8 cellular contexts compared by ENCODE assay signal in the genomic region with DNA sequence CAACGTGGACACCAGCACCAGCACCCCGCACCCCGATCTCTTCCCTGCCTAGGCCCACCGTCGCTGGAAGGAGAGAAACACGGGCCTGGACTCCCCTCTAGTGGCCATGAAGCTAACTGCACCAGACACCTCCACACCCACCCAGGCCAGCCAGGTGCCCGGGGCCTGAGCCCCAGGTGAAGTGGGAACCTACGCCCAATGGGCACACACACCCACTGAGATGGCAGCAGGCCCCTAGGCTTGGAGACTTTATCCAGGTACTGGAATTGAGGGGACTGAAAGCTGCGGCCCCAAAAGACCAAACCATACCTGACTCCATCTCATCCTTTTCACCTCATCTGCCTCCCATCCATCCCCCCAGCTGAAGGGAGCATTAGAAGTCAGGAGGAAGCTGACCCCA.
A peak's percentile ranks its signal among the peaks of the same experiment; 100 is the strongest.
DNase-seq lines count a peak whose midpoint lies in the region; ATAC-seq lines count a peak whose summit lies in the region.

No MANE protein-coding gene starts in this region.

- peak; percentile 38 for DNase-seq in SIG-M5 treated with dmso at 0.1 percent for 504 hours (lab: John Stamatoyannopoulos, UW; ENCODE audit: unreplicated experiment)
- DNase-seq in SIG-M5 (lab: John Stamatoyannopoulos, UW): no peak
- DNase-seq in KG1 (lab: John Stamatoyannopoulos, UW): peak; percentile 16
- peak; percentile 32 for DNase-seq in SKM-1 treated with dmso at 0.1 percent for 144 hours (lab: John Stamatoyannopoulos, UW; ENCODE audit: unreplicated experiment)
- DNase-seq in activated naive CD8-positive, alpha-beta T cell treated with anti-CD3 and anti-CD28 coated beads, Interleukin-2, amount 50 U/mL, for 16 hours (ENCODE audit: low read depth, low spot score): peak; percentile 22
- DNase-seq in hippocampal formation (lab: John Stamatoyannopoulos, UW): peak; percentile 34 to 44
- peak; percentile 13 to 37 for DNase-seq in stimulated activated CD4-positive, alpha-beta T cell treated with anti-CD3 and anti-CD28 coated beads, Interleukin-15, amount 100 ng/mL, for 1 hour (ENCODE audit: low read depth in 1 of 2, low spot score in 1 of 2)

- ATAC-seq in GM21825 (IDR thresholded peaks at IDR 0.05; ENCODE audit: unreplicated experiment): no peak
